Comparison of ENCODE assay signal across 9 cellular contexts in genomic region chr4:85825937-85826678, GRCh38.
DNase-seq lines count a peak whose midpoint lies in the region; ATAC-seq and TF ChIP-seq lines count a peak whose summit lies in the region.
"Had no signal": no experiment of that assay in that cellular context is flagged by ENCODE, and none has a peak within 500 bp of the region (broad histone marks: within the 10 kb centered on the region; RNA-seq: fewer than 3 reads in every experiment).

No MANE protein-coding gene starts in this region.

- no peak overlapping the region for H3K4ac ChIP-seq in trophoblast cell (ENCODE audit: low read depth, low read length)

- H3K79me1 ChIP-seq in trophoblast cell (ENCODE audit: low read length) = no peaks in the 10 kb centered on the region

- H3K9me3 Mint-ChIP-seq in Calu3 (ENCODE audit: low read depth, unreplicated experiment) = no peaks in the 10 kb centered on the region
- no peaks in the 10 kb centered on the region for H3K9me3 Mint-ChIP-seq in CD8-positive, alpha-beta T cell

- H2AFZ ChIP-seq in trophoblast cell (ENCODE audit: insufficient read depth, low read length, poor library complexity) = no peak overlapping the region

- H3K4me3 ChIP-seq in fibroblast of pulmonary artery (replicated peaks; ENCODE audit: low read depth, low read length) (no peak overlapping the region), trophoblast cell (ENCODE audit: low read depth, low read length) (no peak overlapping the region), lower leg skin (ENCODE audit: low read depth, poor library complexity, severe bottlenecking) (no peak overlapping the region)
- H3K4me3 ChIP-seq in CD8-positive, alpha-beta T cell (ENCODE audit: low read depth, low read length) = no peak overlapping the region
- H3K4me3 ChIP-seq: skin epidermis had no signal

- peak overlapping the region; percentile 40 for H3K4me3 Mint-ChIP-seq in Calu3 (ENCODE audit: low read depth, unreplicated experiment)
- H3K4me3 Mint-ChIP-seq in CD8-positive, alpha-beta T cell = no peak overlapping the region

- TF ChIP-seq POLR2A in lower leg skin (IDR thresholded peaks at IDR 0.05) = no peak

- H3K27ac ChIP-seq in trophoblast cell (ENCODE audit: low read depth, low read length) = no peak overlapping the region
- no peak overlapping the region for H3K27ac ChIP-seq in CD8-positive, alpha-beta T cell (ENCODE audit: low read depth, low read length)
- H3K27ac ChIP-seq: skin epidermis had no signal

- H3K79me2 ChIP-seq in trophoblast cell (ENCODE audit: control insufficient read depth, insufficient read depth, low read length, poor library complexity) = no peaks in the 10 kb centered on the region

- H3K36me3 Mint-ChIP-seq in Calu3 (ENCODE audit: insufficient read depth, unreplicated experiment) = peaks cover 15% of the 10 kb centered on the region
- H3K36me3 Mint-ChIP-seq in CD8-positive, alpha-beta T cell = no peaks in the 10 kb centered on the region

- no TSS peak for BruUV-seq in Calu3 (replicated peaks; lab: Mats Ljungman, UMichigan)

- H3K18ac ChIP-seq in trophoblast cell (ENCODE audit: low read length) = no peak overlapping the region

- H3K4me1 ChIP-seq in trophoblast cell (ENCODE audit: control insufficient read depth in 1 of 2, insufficient read depth in 2 of 2, low read length in 2 of 2) = peaks cover 0 to 7% of the 10 kb centered on the region in 2 experiments
- H3K4me1 ChIP-seq in CD8-positive, alpha-beta T cell (ENCODE audit: insufficient read depth, low read length) = no peaks in the 10 kb centered on the region

- H3K23ac ChIP-seq in trophoblast cell (ENCODE audit: low read length) = no peak overlapping the region

- WGBS in trophoblast cell (ENCODE audit: extremely low coverage, insufficient coverage, insufficient read length) = no CpG with 5 or more reads among the region's 7 CpGs
- WGBS in lower leg skin, 2 donors = 47 to 52% methylated on average over 7 of the region's 7 CpGs

- peak overlapping the region; percentile 24 for H3K4me2 ChIP-seq in trophoblast cell (ENCODE audit: low read length)

- ATAC-seq in CD8-positive, alpha-beta T cell = no peak

- peaks cover 39% of the 10 kb centered on the region for H3K4me1 Mint-ChIP-seq in Calu3 (ENCODE audit: low read depth, unreplicated experiment)
- H3K4me1 Mint-ChIP-seq in CD8-positive, alpha-beta T cell (ENCODE audit: low read depth) = no peaks in the 10 kb centered on the region

- no peak overlapping the region for H3K14ac ChIP-seq in trophoblast cell (ENCODE audit: low read length)

- peak overlapping the region; percentile 20 for H3K27ac Mint-ChIP-seq in Calu3 (ENCODE audit: unreplicated experiment)
- no peak overlapping the region for H3K27ac Mint-ChIP-seq in CD8-positive, alpha-beta T cell

- H2BK120ac ChIP-seq in trophoblast cell (ENCODE audit: insufficient read depth, low read length, poor library complexity) = no peak overlapping the region

- no peak overlapping the region for H3K9ac ChIP-seq in trophoblast cell (ENCODE audit: low read length)

- no peak overlapping the region for H4K12ac ChIP-seq in trophoblast cell (ENCODE audit: low read depth, low read length)

- intact Hi-C loops in Calu3 (cut with micrococcal nuclease; ENCODE audit: unreplicated experiment) (loop anchor here (1.0 to 5.0 kb wide), 6 partner anchors 29 to 142 kb away; no protein-coding TSS in a partner anchor), lower leg skin (cut with DNase I; ENCODE audit: low total_unique reads) (no loop called here)
- intact Hi-C loops in CD8-positive, alpha-beta T cell (cut with DNase I, micrococcal nuclease) = no loop called here

- no peaks in the 10 kb centered on the region for H3K9me3 ChIP-seq in trophoblast cell (ENCODE audit: insufficient read depth, low read depth, low read length)
- H3K9me3 ChIP-seq in CD8-positive, alpha-beta T cell (ENCODE audit: low read length) = no peaks in the 10 kb centered on the region

- peak; percentile 67 for DNase-seq in Calu3
- DNase-seq in HEK293T (ENCODE audit: extremely low spot score) = peak; percentile 51
- peak; percentile 74 to 88 for DNase-seq in NCI-H524 (lab: John Stamatoyannopoulos, UW)
- DNase-seq in fibroblast of pulmonary artery (ENCODE audit: low read depth) = peak; percentile 45
- no peak for DNase-seq in trophoblast cell
- no peak for DNase-seq in CD8-positive, alpha-beta T cell
- no peak for DNase-seq in lower leg skin (ENCODE audit: low spot score in 2 of 2)
- no peak for DNase-seq in activated CD4-positive, CD25-positive, alpha-beta regulatory T cell treated with anti-CD3 and anti-CD28 coated beads, Interleukin-2, amount 50 U/mL, for 72 hours

- no peak overlapping the region for H4K8ac ChIP-seq in trophoblast cell (ENCODE audit: low read depth, low read length)

- no peaks in the 10 kb centered on the region for H3K27me3 Mint-ChIP-seq in Calu3 (ENCODE audit: unreplicated experiment)
- no peaks in the 10 kb centered on the region for H3K27me3 Mint-ChIP-seq in CD8-positive, alpha-beta T cell (ENCODE audit: low read depth)

- no peak overlapping the region for H2AK5ac ChIP-seq in trophoblast cell (ENCODE audit: low read length)

- no peaks in the 10 kb centered on the region for H3K27me3 ChIP-seq in trophoblast cell (ENCODE audit: insufficient read depth, low read length)
- H3K27me3 ChIP-seq in CD8-positive, alpha-beta T cell (ENCODE audit: insufficient read depth, low read length) = no peaks in the 10 kb centered on the region

- H3K36me3 ChIP-seq in trophoblast cell (ENCODE audit: control insufficient read depth in 1 of 2, insufficient read depth in 2 of 2, low read length in 2 of 2) = no peaks in the 10 kb centered on the region
- no peaks in the 10 kb centered on the region for H3K36me3 ChIP-seq in CD8-positive, alpha-beta T cell (ENCODE audit: insufficient read depth, low read length)

- CTCF ChIA-PET in Calu3 (lab: Charles Lee) = interaction anchor here (0.7 to 1.0 kb wide), 3 partner anchors 29 to 143 kb away, joined by 3 to 5 read pairs (median 5); no protein-coding TSS in a partner anchor
- CTCF ChIA-PET in HEK293T (lab: Yijun Ruan, JAX) = interaction anchor here (0.7 kb wide), 1 partner anchor 241 kb away, joined by 3 read pairs; no protein-coding TSS in a partner anchor
- CTCF ChIA-PET in CD8-positive, alpha-beta T cell (lab: Charles Lee) = no interaction called here

- TF ChIP-seq CTCF in Calu3 (IDR thresholded peaks at IDR 0.05; ENCODE audit: unreplicated experiment) (no peak), fibroblast of pulmonary artery (IDR thresholded peaks at IDR 0.05; ENCODE audit: low read length, missing control alignments) (peak; percentile 11), lower leg skin (IDR thresholded peaks at IDR 0.05) (no peak)
- no peak for TF ChIP-seq CTCF in CD8-positive, alpha-beta T cell (IDR thresholded peaks at IDR 0.05)

- H2BK5ac ChIP-seq in trophoblast cell (ENCODE audit: low read depth, low read length, poor library complexity) = no peak overlapping the region

- no peak overlapping the region for H4K91ac ChIP-seq in trophoblast cell (ENCODE audit: low read depth, low read length)

- POLR2A ChIA-PET in HEK293T (lab: Yijun Ruan, JAX) = no interaction called here
- POLR2A ChIA-PET in CD8-positive, alpha-beta T cell (lab: Charles Lee) = no interaction called here

- no peak overlapping the region for H2BK12ac ChIP-seq in trophoblast cell (ENCODE audit: low read length)

TF ChIP-seq in HEK293T, 16 proteins besides CTCF, POLR2A, EP300 and RAD21:
- TF ChIP-seq CTBP1 (IDR thresholded peaks at IDR 0.05; ENCODE audit: borderline replicate concordance) (peak; percentile 11; the same call in 1 of the 2 replicates), ZNF384 (IDR thresholded peaks at IDR 0.05) (no peak), SUZ12 (IDR thresholded peaks at IDR 0.05) (no peak), TARDBP (IDR thresholded peaks at IDR 0.05) (no peak), FOXK2 (IDR thresholded peaks at IDR 0.05) (no peak), SP1 (IDR thresholded peaks at IDR 0.05) (no peak), BHLHE40 (IDR thresholded peaks at IDR 0.05; ENCODE audit: borderline replicate concordance) (no peak), ELF4 (IDR thresholded peaks at IDR 0.05) (no peak), L3MBTL2 (conservative IDR thresholded peaks at IDR 0.05) (peak; percentile 81)

Comparison
In these comparisons a context has a peak if more than half of its experiments do, and no peak if none do; other contexts are left out.
1. DNase-seq: peak in Calu3 (single experiment), HEK293T (single experiment), NCI-H524 (2 of 2) and fibroblast of pulmonary artery (single experiment); none in trophoblast cell (0 of 2), CD8-positive, alpha-beta T cell (0 of 7), lower leg skin (0 of 2) and activated CD4-positive, CD25-positive, alpha-beta regulatory T cell treated with anti-CD3 and anti-CD28 coated beads, Interleukin-2, amount 50 U/mL, for 72 hours (single experiment).